ENCODE assay signal across 9 cellular contexts in the genomic region with DNA sequence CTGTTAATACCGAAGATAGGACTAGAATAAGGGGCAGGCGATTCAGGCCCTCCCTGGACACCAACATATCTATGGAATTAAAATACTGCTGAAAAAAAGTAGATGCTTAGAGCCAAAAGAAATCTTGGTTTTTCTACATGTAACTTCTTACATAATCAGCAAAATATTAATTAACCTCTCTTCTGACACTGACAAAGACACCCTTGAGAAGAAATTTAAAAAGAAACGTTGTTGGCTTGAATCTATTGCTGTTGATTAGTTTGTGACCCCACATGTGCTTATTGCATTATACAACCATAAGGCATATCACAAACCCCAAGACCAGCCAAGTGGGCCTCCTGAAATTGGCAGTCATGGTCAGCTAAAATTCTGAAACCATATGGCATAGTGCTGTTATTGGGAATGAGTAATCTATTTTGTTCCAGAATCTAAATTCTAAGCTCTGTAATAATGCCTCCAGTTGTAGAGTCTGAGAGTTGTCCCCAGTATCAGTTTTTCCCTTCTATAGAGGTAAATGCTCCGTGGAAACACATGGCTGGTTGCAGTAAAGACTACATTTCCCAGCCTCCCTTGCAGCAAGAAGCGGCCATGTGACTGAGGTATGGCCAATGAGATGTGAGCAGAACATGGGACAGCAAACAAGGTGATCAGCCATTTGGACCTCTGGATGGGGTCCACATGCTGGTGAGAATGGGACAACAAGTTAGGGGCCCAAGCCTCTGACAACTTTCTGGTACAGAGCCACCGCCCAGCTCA. TPM values are rescaled to one million over a fixed set of nuclear protein-coding genes. Genes with fewer than 3 reads are reported as not detected.
DNase-seq lines count a peak whose midpoint lies in the region; ATAC-seq, FAIRE-seq and TF ChIP-seq lines count a peak whose summit lies in the region.
"Had no signal": no experiment of that assay in that cellular context is flagged by ENCODE, and none has a peak within 500 bp of the region (broad histone marks: within the 10 kb centered on the region; RNA-seq: fewer than 3 reads in every experiment).

No MANE protein-coding gene starts in this region.

- peaks cover 9 to 24% of the 10 kb centered on the region in 2 donors for H3K4me1 Mint-ChIP-seq in natural killer cell treated with Interleukin-12 subunit alpha and Interleukin-12 subunit beta and Interleukin-15 and Interleukin-18, amount 100 ng/mL, for 72 hours (ENCODE audit: low read depth in 2 of 2)

- no peak overlapping the region for H3K4me3 Mint-ChIP-seq in natural killer cell treated with Interleukin-12 subunit alpha and Interleukin-12 subunit beta and Interleukin-15 and Interleukin-18, amount 100 ng/mL, for 72 hours

- no peaks in the 10 kb centered on the region for H3K36me3 Mint-ChIP-seq in natural killer cell treated with Interleukin-12 subunit alpha and Interleukin-12 subunit beta and Interleukin-15 and Interleukin-18, amount 100 ng/mL, for 72 hours

- H3K9me3 Mint-ChIP-seq in natural killer cell treated with Interleukin-12 subunit alpha and Interleukin-12 subunit beta and Interleukin-15 and Interleukin-18, amount 100 ng/mL, for 72 hours: no peaks in the 10 kb centered on the region

- no peak overlapping the region for H3K4me3 ChIP-seq in bronchial epithelial cell (ENCODE audit: low read depth, low read length)

- ATAC-seq in natural killer cell treated with Interleukin-12 subunit alpha and Interleukin-12 subunit beta and Interleukin-15 and Interleukin-18, amount 100 ng/mL, for 72 hours: peak; percentile 39 to 61
- ATAC-seq in GM18867 (IDR thresholded peaks at IDR 0.05; ENCODE audit: unreplicated experiment): no peak

- no peak for FAIRE-seq in bronchial epithelial cell (lab: Jason Lieb, UNC)

- no peaks in the 10 kb centered on the region for H3K27me3 ChIP-seq in bronchial epithelial cell (ENCODE audit: control insufficient read depth, insufficient read depth, low read length)
- H3K27me3 ChIP-seq: neutrophil had no signal

- H3K27ac Mint-ChIP-seq in natural killer cell treated with Interleukin-12 subunit alpha and Interleukin-12 subunit beta and Interleukin-15 and Interleukin-18, amount 100 ng/mL, for 72 hours: no peak overlapping the region

- H3K27me3 Mint-ChIP-seq in natural killer cell treated with Interleukin-12 subunit alpha and Interleukin-12 subunit beta and Interleukin-15 and Interleukin-18, amount 100 ng/mL, for 72 hours: peaks cover under 1 to 3% of the 10 kb centered on the region in 2 donors

- H3K36me3 ChIP-seq in bronchial epithelial cell (ENCODE audit: control insufficient read depth, insufficient read depth, low read length): no peaks in the 10 kb centered on the region
- H3K36me3 ChIP-seq: neutrophil had no signal

- TF ChIP-seq CTCF in bronchial epithelial cell (IDR thresholded peaks at IDR 0.05; ENCODE audit: insufficient read depth, low read length, severe bottlenecking): no peak

- peak; percentile 12 for DNase-seq in stimulated activated CD4-positive, alpha-beta T cell treated with anti-CD3 and anti-CD28 coated beads, Interleukin-12 subunit alpha, Interleukin-12 subunit beta, amount 100 ng/mL, for 4 hours
- no peak for DNase-seq in stimulated activated CD4-positive, alpha-beta T cell treated with anti-CD3 and anti-CD28 coated beads, Interleukin-2, amount 100 ng/mL, for 48 hours
- DNase-seq in OCI-M1 (lab: John Stamatoyannopoulos, UW) (peak; percentile 46), bronchial epithelial cell (ENCODE audit: low read depth) (peak; percentile 63), GF-D8 (lab: John Stamatoyannopoulos, UW) (no peak), NCI-H510A (lab: John Stamatoyannopoulos, UW) (no peak)
- DNase-seq in natural killer cell treated with Interleukin-12 subunit alpha and Interleukin-12 subunit beta and Interleukin-15 and Interleukin-18, amount 100 ng/mL, for 72 hours (ENCODE audit: low spot score): no peak

RNA-seq across cellular contexts. Expression of a gene that starts 42.4 kb away (rescaled TPM):
- 18.4 and 29.6 TPM in 2 replicates for total RNA-seq in bronchial epithelial cell
- total RNA-seq in natural killer cell treated with Interleukin-12 subunit alpha and Interleukin-12 subunit beta and Interleukin-15 and Interleukin-18, amount 100 ng/mL, for 72 hours: 100 to 1,000 TPM in 1 of 2 donors, 10 to 100 TPM in 1; 74.3 to 105 TPM

Comparison
In these comparisons a context has a peak if more than half of its experiments do, and no peak if none do; other contexts are left out.
1. DNase-seq: peak in stimulated activated CD4-positive, alpha-beta T cell treated with anti-CD3 and anti-CD28 coated beads, Interleukin-12 subunit alpha, Interleukin-12 subunit beta, amount 100 ng/mL, for 4 hours (single experiment), OCI-M1 (single experiment) and bronchial epithelial cell (single experiment); none in stimulated activated CD4-positive, alpha-beta T cell treated with anti-CD3 and anti-CD28 coated beads, Interleukin-2, amount 100 ng/mL, for 48 hours (0 of 2), natural killer cell treated with Interleukin-12 subunit alpha and Interleukin-12 subunit beta and Interleukin-15 and Interleukin-18, amount 100 ng/mL, for 72 hours (single experiment), GF-D8 (single experiment) and NCI-H510A (single experiment).